ENCODE assay signal across 8 cellular contexts in genomic region chr7:99500637-99501009, GRCh38. TPM values are rescaled to one million over a fixed set of nuclear protein-coding genes. Genes with fewer than 3 reads are reported as not detected.
DNase-seq lines count a peak whose midpoint lies in the region; ATAC-seq and TF ChIP-seq lines count a peak whose summit lies in the region.

No MANE protein-coding gene starts in this region.

- DNase-seq in H9 (no peak), right cardiac atrium (no peak), H4 (ENCODE audit: low spot score) (no peak), NCI-H2081 (lab: John Stamatoyannopoulos, UW) (no peak)
- DNase-seq in activated CD4-positive, alpha-beta memory T cell treated with anti-CD3 and anti-CD28 coated beads, Interleukin-2, amount 10 ng/mL, durations not matched to agents 7 days and 5 days: no peak

- H4K8ac ChIP-seq in H9 (replicated peaks; ENCODE audit: insufficient read length, low read depth, low read length): no peak overlapping the region

- H2AK5ac ChIP-seq in H9 (ENCODE audit: insufficient read length, low read length): no peak overlapping the region

- WGBS in H9 (ENCODE audit: extremely low coverage, insufficient read length, low lambda C conversion rate): no CpG with 5 or more reads among the region's 16 CpGs
- 49% methylated on average over 16 of the region's 16 CpGs for WGBS in right cardiac atrium

- H2BK5ac ChIP-seq in H9 (ENCODE audit: insufficient read length, low read length): no peak overlapping the region

- peaks cover 21 to 28% (median 24%) of the 10 kb centered on the region in 3 experiments for H3K36me3 Mint-ChIP-seq in H9 (ENCODE audit: insufficient read depth in 1 of 3, low read depth in 3 of 3)
- H3K36me3 Mint-ChIP-seq in activated CD4-positive, alpha-beta memory T cell treated with anti-CD3 and anti-CD28 coated beads, Interleukin-2, amount 10 ng/mL, durations not matched to agents 7 days and 5 days (ENCODE audit: low read depth): peaks cover 44% of the 10 kb centered on the region

- H2AFZ ChIP-seq in H9 (ENCODE audit: low read length): no peak overlapping the region

- peak overlapping the region; percentile 98 for H3K4me3 Mint-ChIP-seq in H9
- peak overlapping the region; percentile 92 for H3K4me3 Mint-ChIP-seq in activated CD4-positive, alpha-beta memory T cell treated with anti-CD3 and anti-CD28 coated beads, Interleukin-2, amount 10 ng/mL, durations not matched to agents 7 days and 5 days

- H3K4me3 ChIP-seq in right cardiac atrium (ENCODE audit: low read length) (peak overlapping the region; percentile 81), skin epidermis (peak overlapping the region; percentile 57 to 96 (median 76))

- H3K4ac ChIP-seq in H9 (ENCODE audit: low read depth, low read length): no peak overlapping the region

- no peak overlapping the region for H3K56ac ChIP-seq in H9 (ENCODE audit: insufficient read length, low read depth, low read length)

- H3K14ac ChIP-seq in H9 (ENCODE audit: insufficient read depth, low read length): no peak overlapping the region

- no peaks in the 10 kb centered on the region for H3K27me3 Mint-ChIP-seq in H9 (ENCODE audit: low read depth)
- no peaks in the 10 kb centered on the region for H3K27me3 Mint-ChIP-seq in activated CD4-positive, alpha-beta memory T cell treated with anti-CD3 and anti-CD28 coated beads, Interleukin-2, amount 10 ng/mL, durations not matched to agents 7 days and 5 days

- H3K27me3 ChIP-seq in H9 (ENCODE audit: insufficient read depth, low read length): no peaks in the 10 kb centered on the region
- no peaks in the 10 kb centered on the region for H3K27me3 ChIP-seq in right cardiac atrium (ENCODE audit: control insufficient read depth, insufficient read depth)

- H4K20me1 ChIP-seq in H9 (ENCODE audit: control insufficient read depth, insufficient read depth, insufficient read length): no peaks in the 10 kb centered on the region

- no peak for TF ChIP-seq CTCF in H9 (conservative IDR thresholded peaks at IDR 0.05)

- peak overlapping the region; percentile 47 to 100 (median 93); a peak in 4 of 7 replicates for H3K27ac Mint-ChIP-seq in H9
- H3K27ac Mint-ChIP-seq in activated CD4-positive, alpha-beta memory T cell treated with anti-CD3 and anti-CD28 coated beads, Interleukin-2, amount 10 ng/mL, durations not matched to agents 7 days and 5 days: peak overlapping the region; percentile 98

- no peak overlapping the region for H3T11ph ChIP-seq in H9 (ENCODE audit: low read length)

- ATAC-seq in right cardiac atrium: no peak
- ATAC-seq in GM18907 (IDR thresholded peaks at IDR 0.05; ENCODE audit: unreplicated experiment): no peak
- ATAC-seq in GM18498 (IDR thresholded peaks at IDR 0.05; ENCODE audit: unreplicated experiment): no peak

- H3K4me2 ChIP-seq in H9 (ENCODE audit: insufficient read depth, insufficient read length, low read length): peak overlapping the region; percentile 98

- H3K9me3 ChIP-seq in H9 (ENCODE audit: control insufficient read depth, low read depth, low read length): no peaks in the 10 kb centered on the region
- H3K9me3 ChIP-seq in right cardiac atrium (ENCODE audit: control insufficient read depth, low read length): no peaks in the 10 kb centered on the region

- no peak overlapping the region for H4K91ac ChIP-seq in H9 (ENCODE audit: insufficient read length, low read depth, low read length)

- H3K9me3 Mint-ChIP-seq in H9: peaks cover 0 to 3% of the 10 kb centered on the region in 2 experiments; a peak in 3 of 5 replicates
- peaks cover 6% of the 10 kb centered on the region for H3K9me3 Mint-ChIP-seq in activated CD4-positive, alpha-beta memory T cell treated with anti-CD3 and anti-CD28 coated beads, Interleukin-2, amount 10 ng/mL, durations not matched to agents 7 days and 5 days

- no peak overlapping the region for H3K18ac ChIP-seq in H9 (ENCODE audit: insufficient read length, low read depth, low read length)

- no peaks in the 10 kb centered on the region for H3K79me1 ChIP-seq in H9 (ENCODE audit: insufficient read depth, low read depth, low read length, poor library complexity, severe bottlenecking)

- no peak overlapping the region for H2BK120ac ChIP-seq in H9 (ENCODE audit: low read depth, low read length, poor library complexity, severe bottlenecking)

- CTCF ChIA-PET in activated CD4-positive, alpha-beta memory T cell treated with anti-CD3 and anti-CD28 coated beads, Interleukin-2, amount 10 ng/mL, durations not matched to agents 7 days and 5 days (lab: Charles Lee): interaction anchor here (1.9 kb wide), 1 partner anchor 29 kb away, joined by 7 read pairs; no protein-coding TSS in a partner anchor

- H3K4me1 ChIP-seq in H9 (ENCODE audit: insufficient read depth, low read length): peaks cover 4% of the 10 kb centered on the region; the same call in 1 of the 2 replicates
- peaks cover 3% of the 10 kb centered on the region for H3K4me1 ChIP-seq in right cardiac atrium (ENCODE audit: control insufficient read depth, insufficient read depth, low read length)

- peaks cover 17% of the 10 kb centered on the region for H3K79me2 ChIP-seq in H9 (ENCODE audit: insufficient read depth, low read length)

- H3K4me1 Mint-ChIP-seq in H9: peaks cover 16 to 25% of the 10 kb centered on the region in 2 experiments
- peaks cover 29% of the 10 kb centered on the region for H3K4me1 Mint-ChIP-seq in activated CD4-positive, alpha-beta memory T cell treated with anti-CD3 and anti-CD28 coated beads, Interleukin-2, amount 10 ng/mL, durations not matched to agents 7 days and 5 days

- no peak overlapping the region for H4K5ac ChIP-seq in H9 (ENCODE audit: insufficient read length, low read depth, low read length)

- H3K23me2 ChIP-seq in H9 (ENCODE audit: insufficient read length, low read depth, low read length, poor library complexity, severe bottlenecking): peaks cover 16% of the 10 kb centered on the region

- intact Hi-C loops in right cardiac atrium (cut with DNase I): loop anchor here in 1 of 4 donors (10.0 kb wide), 1 partner anchor 54 kb away; the partner anchor contains the start of genes FAM200A and ZNF655

- H2BK20ac ChIP-seq in H9 (ENCODE audit: low read depth, low read length, poor library complexity, severe bottlenecking): no peak overlapping the region

- no peak overlapping the region for H2BK15ac ChIP-seq in H9 (ENCODE audit: low read depth, low read length)

- H3K27ac ChIP-seq in H9 (ENCODE audit: insufficient read length, low read depth, low read length) (no peak overlapping the region), right cardiac atrium (ENCODE audit: low read length) (peak overlapping the region; percentile 86), skin epidermis (peak overlapping the region in 20 of 21 experiments; percentile 78 to 99 (median 92))

- POLR2A ChIA-PET in activated CD4-positive, alpha-beta memory T cell treated with anti-CD3 and anti-CD28 coated beads, Interleukin-2, amount 10 ng/mL, durations not matched to agents 7 days and 5 days (lab: Charles Lee): interaction anchor here (0.6 to 4.1 kb wide), 24 partner anchors 11 to 1584 kb away, joined by 3 to 79 read pairs (median 6); partner anchors contain the start of genes ATP5MF, BUD31, CPSF4 and FAM200A

- peak overlapping the region; percentile 23 for H3K9ac ChIP-seq in H9 (ENCODE audit: extremely low read depth, insufficient read length, low read length)

- no peak overlapping the region for H2BK12ac ChIP-seq in H9 (ENCODE audit: insufficient read length, low read depth, low read length)

- H3K23ac ChIP-seq in H9 (ENCODE audit: insufficient read length, low read depth, low read length): no peak overlapping the region

RNA-seq across cellular contexts. Expression of gene ZNF394, which starts 0.5 kb away (rescaled TPM):
- total RNA-seq in H9 (2021): 24.2 and 24.7 TPM in 2 replicates
- 10 to 100 TPM; 64.4 to 65.3 TPM for total RNA-seq in activated CD4-positive, alpha-beta memory T cell treated with anti-CD3 and anti-CD28 coated beads, Interleukin-2, amount 10 ng/mL, durations not matched to agents 7 days and 5 days
- total RNA-seq in right cardiac atrium: 10 to 100 TPM; 17.1 to 20.5 (median 19.7) TPM
- polyA plus RNA-seq in right cardiac atrium: 16.7 TPM
- 17.0 and 20.8 TPM in 2 replicates for total RNA-seq in H4 (2014; rRNA removed; shearing (Covaris generic))

RNA-seq across cellular contexts. Expression of gene ZKSCAN5, which starts 3.8 kb away (rescaled TPM):
- 16.6 and 17.3 TPM in 2 replicates for total RNA-seq in H9 (2021)
- total RNA-seq in activated CD4-positive, alpha-beta memory T cell treated with anti-CD3 and anti-CD28 coated beads, Interleukin-2, amount 10 ng/mL, durations not matched to agents 7 days and 5 days: 10 to 100 TPM; 12.0 to 12.2 TPM
- total RNA-seq in right cardiac atrium: 1 to 10 TPM; 6.1 to 7.1 (median 6.3) TPM
- 3.0 TPM for polyA plus RNA-seq in right cardiac atrium
- total RNA-seq in H4 (2014; rRNA removed; shearing (Covaris generic)): 13.6 and 14.7 TPM in 2 replicates

RNA-seq across cellular contexts. Expression of gene ZNF789, which starts 27.9 kb away (rescaled TPM):
- 14.0 and 15.1 TPM in 2 replicates for total RNA-seq in H9 (2021)
- total RNA-seq in activated CD4-positive, alpha-beta memory T cell treated with anti-CD3 and anti-CD28 coated beads, Interleukin-2, amount 10 ng/mL, durations not matched to agents 7 days and 5 days: 10 to 100 TPM; 19.4 to 21.8 TPM
- 1 to 10 TPM; 3.5 to 6.4 (median 3.8) TPM for total RNA-seq in right cardiac atrium
- 2.9 TPM for polyA plus RNA-seq in right cardiac atrium
- 2.0 and 2.7 TPM in 2 replicates for total RNA-seq in H4 (2014; rRNA removed; shearing (Covaris generic))

RNA-seq across cellular contexts. Expression of gene ATP5MF, which starts 34.7 kb away (rescaled TPM):
- total RNA-seq in H9 (2021) (504 and 516 TPM in 2 replicates), right cardiac atrium (100 to 1,000 TPM; 525 to 746 (median 627) TPM)
- 100 to 1,000 TPM; 354 to 390 TPM for total RNA-seq in activated CD4-positive, alpha-beta memory T cell treated with anti-CD3 and anti-CD28 coated beads, Interleukin-2, amount 10 ng/mL, durations not matched to agents 7 days and 5 days
- polyA plus RNA-seq in right cardiac atrium: 3,968 TPM
- total RNA-seq in H4 (2014; rRNA removed; shearing (Covaris generic)): 1,624 and 1,916 TPM in 2 replicates

RNA-seq across cellular contexts. Expression of gene FAM200A, which starts 51.3 kb away (rescaled TPM):
- 7.8 and 8.7 TPM in 2 replicates for total RNA-seq in H9 (2021)
- 1 to 10 TPM; 5.0 to 5.1 TPM for total RNA-seq in activated CD4-positive, alpha-beta memory T cell treated with anti-CD3 and anti-CD28 coated beads, Interleukin-2, amount 10 ng/mL, durations not matched to agents 7 days and 5 days
- total RNA-seq in right cardiac atrium: 1 to 10 TPM; 4.7 to 6.1 (median 5.5) TPM
- polyA plus RNA-seq in right cardiac atrium: 6.7 TPM
- 9.8 and 11.3 TPM in 2 replicates for total RNA-seq in H4 (2014; rRNA removed; shearing (Covaris generic))
